Comparison of ENCODE assay signal across 25 cellular contexts in the genomic region with DNA sequence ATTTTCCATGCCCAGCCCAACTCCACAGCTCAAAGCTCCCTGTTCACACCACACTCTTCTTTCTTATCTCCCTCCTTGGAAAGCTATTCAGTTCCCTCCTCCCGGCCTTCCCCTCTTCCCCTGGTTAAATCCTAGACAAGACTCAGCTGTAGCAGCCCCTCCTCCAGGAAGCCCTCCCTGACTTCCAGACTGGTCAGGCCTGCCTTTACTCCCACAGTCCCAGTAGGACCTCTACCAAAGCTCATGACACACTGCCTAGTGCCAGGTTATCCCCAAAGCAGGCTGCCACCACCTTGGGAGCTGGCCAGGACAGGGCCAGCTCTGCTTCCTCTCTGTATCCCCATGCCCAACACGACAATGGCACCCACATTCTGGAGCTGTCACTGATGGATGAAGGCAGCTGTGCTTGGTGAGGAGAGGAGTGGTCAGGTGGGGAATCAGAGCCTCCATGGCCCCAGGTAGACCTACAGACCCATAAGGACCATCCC. TPM values are rescaled to one million over a fixed set of nuclear protein-coding genes. Genes with fewer than 3 reads are reported as not detected.
DNase-seq lines count a peak whose midpoint lies in the region; ATAC-seq, FAIRE-seq and TF ChIP-seq lines count a peak whose summit lies in the region.
"Had no signal": no experiment of that assay in that cellular context is flagged by ENCODE, and none has a peak within 500 bp of the region (broad histone marks: within the 10 kb centered on the region; RNA-seq: fewer than 3 reads in every experiment).

No MANE protein-coding gene starts in this region.

- H3K9me3 ChIP-seq in astrocyte (ENCODE audit: insufficient read depth, low read depth, low read length): no peaks in the 10 kb centered on the region
- no peaks in the 10 kb centered on the region for H3K9me3 ChIP-seq in thyroid gland
- H3K9me3 ChIP-seq: breast epithelium, left lung, Peyer's patch, sigmoid colon had no signal

- H3K4me3 ChIP-seq in astrocyte (ENCODE audit: insufficient read depth, low read depth, low read length) (no peak overlapping the region), thyroid gland (replicated peaks in 1 of 3) (no peak overlapping the region)
- H3K4me3 ChIP-seq: breast epithelium, GM23338, left lung, Peyer's patch, sigmoid colon had no signal

- H3K9me3 Mint-ChIP-seq in activated T-cell treated with anti-CD3 and anti-CD28 coated beads, Interleukin-2, amount 50 U/mL, for 4 hours: no peaks in the 10 kb centered on the region
- H3K9me3 Mint-ChIP-seq in astrocyte (ENCODE audit: unreplicated experiment) (peaks cover under 1% of the 10 kb centered on the region), type B pancreatic cell (no peaks in the 10 kb centered on the region)
- H3K9me3 Mint-ChIP-seq in activated T-helper 17 cell treated with anti-CD3 and anti-CD28 coated beads, Interleukin-2, amount 50 U/mL, for 72 hours: no peaks in the 10 kb centered on the region
- H3K9me3 Mint-ChIP-seq: activated T-helper 1 cell treated with anti-CD3 and anti-CD28 coated beads, Interleukin-12 subunit alpha, Interleukin-12 subunit beta, Interleukin-2, Interleukin-4 antibody, amounts not matched to agents 30 ng/mL and 10 ng/mL and 1 ng/mL, durations not matched to agents 14 hours and 24 hours and 36 hours; CD8-positive, alpha-beta memory T cell; GM23338 had no signal

- H3K27me3 Mint-ChIP-seq in activated T-cell treated with anti-CD3 and anti-CD28 coated beads, Interleukin-2, amount 50 U/mL, for 4 hours (ENCODE audit: low read depth): no peaks in the 10 kb centered on the region
- H3K27me3 Mint-ChIP-seq in astrocyte (ENCODE audit: low read depth, unreplicated experiment) (peaks cover 31% of the 10 kb centered on the region), type B pancreatic cell (peaks cover 9% of the 10 kb centered on the region)
- no peaks in the 10 kb centered on the region for H3K27me3 Mint-ChIP-seq in activated T-helper 17 cell treated with anti-CD3 and anti-CD28 coated beads, Interleukin-2, amount 50 U/mL, for 72 hours
- H3K27me3 Mint-ChIP-seq: CD8-positive, alpha-beta memory T cell had no signal

- H3K27ac ChIP-seq in astrocyte (ENCODE audit: low read depth, low read length): no peak overlapping the region
- H3K27ac ChIP-seq in thyroid gland: no peak overlapping the region
- H3K27ac ChIP-seq: breast epithelium, left lung, Peyer's patch, sigmoid colon had no signal

- WGBS in thyroid gland, 2 donors: 52 to 75% methylated on average over 2 of the region's 2 CpGs

- H3K9ac ChIP-seq in astrocyte (ENCODE audit: low read length): no peak overlapping the region

- H3K79me2 ChIP-seq in astrocyte (ENCODE audit: insufficient read depth, low read length): no peaks in the 10 kb centered on the region

- H3K36me3 ChIP-seq in astrocyte (ENCODE audit: insufficient read depth, low read length): no peaks in the 10 kb centered on the region
- no peaks in the 10 kb centered on the region for H3K36me3 ChIP-seq in thyroid gland
- H3K36me3 ChIP-seq: breast epithelium, left lung, Peyer's patch, sigmoid colon had no signal

- no peak for TF ChIP-seq POLR2A in thyroid gland (IDR thresholded peaks at IDR 0.05)

- no peaks in the 10 kb centered on the region for H4K20me1 ChIP-seq in astrocyte (ENCODE audit: insufficient read depth, low read length)

- ATAC-seq in activated T-cell treated with anti-CD3 and anti-CD28 coated beads, Interleukin-2, amount 50 U/mL, for 4 hours: no peak
- no peak for ATAC-seq in activated T-helper 17 cell treated with anti-CD3 and anti-CD28 coated beads, Interleukin-2, amount 50 U/mL, for 72 hours (replicated peaks)
- ATAC-seq: left lung had no signal

- H3K4me2 ChIP-seq in astrocyte (ENCODE audit: low read length): no peak overlapping the region
- H3K4me2 ChIP-seq: GM23338 had no signal

- H3K4me1 ChIP-seq in astrocyte (ENCODE audit: insufficient read depth, low read length) (no peaks in the 10 kb centered on the region), thyroid gland (peaks cover 0 to 8% of the 10 kb centered on the region in 2 donors)
- H3K4me1 ChIP-seq: breast epithelium, Peyer's patch had no signal

- intact Hi-C loops in thyroid gland (cut with DNase I): no loop called here

- no peak overlapping the region for H3K4me3 Mint-ChIP-seq in activated T-cell treated with anti-CD3 and anti-CD28 coated beads, Interleukin-2, amount 50 U/mL, for 4 hours
- H3K4me3 Mint-ChIP-seq in astrocyte (ENCODE audit: unreplicated experiment): peak overlapping the region; percentile 27
- H3K4me3 Mint-ChIP-seq in type B pancreatic cell: no peak overlapping the region
- no peak overlapping the region for H3K4me3 Mint-ChIP-seq in activated T-helper 17 cell treated with anti-CD3 and anti-CD28 coated beads, Interleukin-2, amount 50 U/mL, for 72 hours
- H3K4me3 Mint-ChIP-seq: activated T-helper 1 cell treated with anti-CD3 and anti-CD28 coated beads, Interleukin-12 subunit alpha, Interleukin-12 subunit beta, Interleukin-2, Interleukin-4 antibody, amounts not matched to agents 30 ng/mL and 10 ng/mL and 1 ng/mL, durations not matched to agents 14 hours and 24 hours and 36 hours; CD8-positive, alpha-beta memory T cell; GM23338 had no signal

- peaks cover 26% of the 10 kb centered on the region for H3K4me1 Mint-ChIP-seq in activated T-cell treated with anti-CD3 and anti-CD28 coated beads, Interleukin-2, amount 50 U/mL, for 4 hours (ENCODE audit: low read depth)
- no peaks in the 10 kb centered on the region for H3K4me1 Mint-ChIP-seq in astrocyte (ENCODE audit: low read depth, unreplicated experiment)
- H3K4me1 Mint-ChIP-seq in type B pancreatic cell (ENCODE audit: unreplicated experiment): peaks cover 18% of the 10 kb centered on the region
- H3K4me1 Mint-ChIP-seq in activated T-helper 17 cell treated with anti-CD3 and anti-CD28 coated beads, Interleukin-2, amount 50 U/mL, for 72 hours: peaks cover 18% of the 10 kb centered on the region

- H3K27me3 ChIP-seq in astrocyte (ENCODE audit: insufficient read depth, low read length) (peaks cover 7% of the 10 kb centered on the region), thyroid gland (no peaks in the 10 kb centered on the region)
- H3K27me3 ChIP-seq: breast epithelium, Peyer's patch had no signal

- no peak for FAIRE-seq in astrocyte (lab: Jason Lieb, UNC)
- FAIRE-seq: urothelium cell line had no signal

- H3K27ac Mint-ChIP-seq in astrocyte (ENCODE audit: unreplicated experiment) (no peak overlapping the region), type B pancreatic cell (peak overlapping the region; percentile 71)
- H3K27ac Mint-ChIP-seq in activated T-helper 17 cell treated with anti-CD3 and anti-CD28 coated beads, Interleukin-2, amount 50 U/mL, for 72 hours: no peak overlapping the region
- H3K27ac Mint-ChIP-seq: activated T-helper 1 cell treated with anti-CD3 and anti-CD28 coated beads, Interleukin-12 subunit alpha, Interleukin-12 subunit beta, Interleukin-2, Interleukin-4 antibody, amounts not matched to agents 30 ng/mL and 10 ng/mL and 1 ng/mL, durations not matched to agents 14 hours and 24 hours and 36 hours; GM23338; progenitor cell of endocrine pancreas had no signal

- peak; percentile 7 for DNase-seq in activated T-cell treated with anti-CD3 and anti-CD28 coated beads, Interleukin-2, amount 50 U/mL, for 1 hour
- DNase-seq in activated T-cell treated with anti-CD3 and anti-CD28 coated beads, Interleukin-2, amount 50 U/mL, for 4 hours: no peak
- DNase-seq in astrocyte (ENCODE audit: low read depth): no peak
- DNase-seq in mesenteric fat pad (ENCODE audit: low spot score): peak; percentile 57
- no peak for DNase-seq in type B pancreatic cell (ENCODE audit: extremely low spot score, unreplicated experiment)
- no peak for DNase-seq in thyroid gland
- DNase-seq in T-helper 2 cell: no peak
- DNase-seq: AML-193, amygdala, glutamatergic neuron, left lung, NCI-H446, NCI-H748 treated with DMSO at 0.1 percent for 48 hours, substantia nigra had no signal

- TF ChIP-seq CTCF in astrocyte (IDR thresholded peaks at IDR 0.05; ENCODE audit: insufficient read depth, low read depth, low read length) (no peak), type B pancreatic cell (conservative IDR thresholded peaks at IDR 0.05) (no peak), thyroid gland (IDR thresholded peaks at IDR 0.05) (no peak)

- no peak overlapping the region for H2AFZ ChIP-seq in astrocyte (ENCODE audit: low read depth, low read length)

- no peaks in the 10 kb centered on the region for H3K36me3 Mint-ChIP-seq in activated T-cell treated with anti-CD3 and anti-CD28 coated beads, Interleukin-2, amount 50 U/mL, for 4 hours (ENCODE audit: insufficient read depth)
- H3K36me3 Mint-ChIP-seq in astrocyte (ENCODE audit: low read depth, unreplicated experiment) (no peaks in the 10 kb centered on the region), type B pancreatic cell (no peaks in the 10 kb centered on the region)
- H3K36me3 Mint-ChIP-seq in activated T-helper 17 cell treated with anti-CD3 and anti-CD28 coated beads, Interleukin-2, amount 50 U/mL, for 72 hours (ENCODE audit: low read depth): no peaks in the 10 kb centered on the region
- H3K36me3 Mint-ChIP-seq: CD8-positive, alpha-beta memory T cell had no signal

RNA-seq across cellular contexts. Expression of a gene that starts 50.0 kb away (rescaled TPM):
- not detected for total RNA-seq in activated T-cell treated with anti-CD3 and anti-CD28 coated beads, Interleukin-2, amount 50 U/mL, for 4 hours
- total RNA-seq in astrocyte (1.2 and 2.1 TPM in 2 replicates), mesenteric fat pad (0.51 TPM), type B pancreatic cell (ENCODE audit: low replicate concordance) (1.1 and 3.2 TPM in 2 replicates), thyroid gland (under 1 TPM in 2 of 4 donors, not detected in 2; 0.38 to 0.54 TPM)
- not detected for total RNA-seq in activated T-helper 17 cell treated with anti-CD3 and anti-CD28 coated beads, Interleukin-2, amount 50 U/mL, for 72 hours
- total RNA-seq: A673; activated CD8-positive, alpha-beta memory T cell treated with anti-CD3 and anti-CD28 coated beads for 36 hours; activated T-helper 1 cell treated with anti-CD3 and anti-CD28 coated beads, Interleukin-12 subunit alpha, Interleukin-12 subunit beta, Interleukin-2, Interleukin-4 antibody, amounts not matched to agents 30 ng/mL and 10 ng/mL and 1 ng/mL, durations not matched to agents 14 hours and 24 hours and 36 hours; CD8-positive, alpha-beta memory T cell; Peyer's patch; progenitor cell of endocrine pancreas had no signal

Comparison
In these comparisons a context has a peak if more than half of its experiments do, and no peak if none do; other contexts are left out.
1. DNase-seq: peak in activated T-cell treated with anti-CD3 and anti-CD28 coated beads, Interleukin-2, amount 50 U/mL, for 1 hour (single experiment) and mesenteric fat pad (single experiment); none in activated T-cell treated with anti-CD3 and anti-CD28 coated beads, Interleukin-2, amount 50 U/mL, for 4 hours (single experiment), astrocyte (single experiment), type B pancreatic cell (single experiment), thyroid gland (0 of 2) and T-helper 2 cell (0 of 5).